21 cellular contexts compared by ENCODE assay signal in genomic region chr12:132049876-132050275, GRCh38.
"Had no signal": no experiment of that assay in that cellular context is flagged by ENCODE, and none has a peak within 500 bp of the region (broad histone marks: within the 10 kb centered on the region; RNA-seq: fewer than 3 reads in every experiment).

No MANE protein-coding gene starts in this region.

- H3K4me3 Mint-ChIP-seq: activated naive CD4-positive, alpha-beta T cell treated with anti-CD3 and anti-CD28 coated beads, Interleukin-2, amount 10 ng/mL, durations not matched to agents 7 days and 5 days; activated naive CD8-positive, alpha-beta T cell treated with anti-CD3 and anti-CD28 coated beads, Interleukin-2, amount 50 U/mL, for 24 hours; activated T-helper 1 cell treated with anti-CD3 and anti-CD28 coated beads, Interleukin-12 subunit alpha, Interleukin-12 subunit beta, Interleukin-2, Interleukin-4 antibody, amounts not matched to agents 30 ng/mL and 10 ng/mL and 1 ng/mL, durations not matched to agents 14 hours and 24 hours and 36 hours; central memory CD8-positive, alpha-beta T cell; dendritic cell treated with granulocyte-macrophage colony-stimulating factor and Interleukin-4, amounts not matched to agents 40 ng/mL and 50 ng/mL, for 4 days; natural killer cell; neural progenitor cell; T-helper 2 cell treated with Interferon-gamma antibody and Interleukin-4, amounts not matched to agents 5 μg/mL and 100 μg/mL, for 36 hours had no signal

- DNase-seq: activated CD4-positive, alpha-beta T cell treated with anti-CD3 and anti-CD28 coated beads for 4 hours; activated CD4-positive, alpha-beta T cell treated with anti-CD3 and anti-CD28 coated beads, Interleukin-2, amount 50 U/mL, for 4 hours; activated gamma-delta T cell; activated naive CD4-positive, alpha-beta T cell treated with anti-CD3 and anti-CD28 coated beads, Interleukin-2, amount 10 ng/mL, durations not matched to agents 7 days and 5 days; activated naive CD8-positive, alpha-beta T cell treated with anti-CD3 and anti-CD28 coated beads, Interleukin-2, amount 50 U/mL, for 24 hours; activated T-cell treated with anti-CD3 and anti-CD28 coated beads for 4 hours; amygdala; esophagus squamous epithelium; foreskin melanocyte; left ventricle myocardium inferior; mesendoderm; natural killer cell; occipital lobe; stimulated activated CD4-positive, alpha-beta T cell treated with anti-CD3 and anti-CD28 coated beads, Interleukin-2, amount 100 ng/mL, for 24 hours; stimulated activated naive CD4-positive, alpha-beta T cell treated with Interleukin-2 at 50 U/mL for 16 hours had no signal

- FAIRE-seq: islet of Langerhans had no signal

- H3K27me3 Mint-ChIP-seq: activated naive CD4-positive, alpha-beta T cell treated with anti-CD3 and anti-CD28 coated beads, Interleukin-2, amount 10 ng/mL, durations not matched to agents 7 days and 5 days; activated naive CD8-positive, alpha-beta T cell treated with anti-CD3 and anti-CD28 coated beads, Interleukin-2, amount 50 U/mL, for 24 hours; central memory CD8-positive, alpha-beta T cell; dendritic cell treated with granulocyte-macrophage colony-stimulating factor and Interleukin-4, amounts not matched to agents 40 ng/mL and 50 ng/mL, for 4 days had no signal

- H3K27ac Mint-ChIP-seq: activated naive CD4-positive, alpha-beta T cell treated with anti-CD3 and anti-CD28 coated beads, Interleukin-2, amount 10 ng/mL, durations not matched to agents 7 days and 5 days; activated naive CD8-positive, alpha-beta T cell treated with anti-CD3 and anti-CD28 coated beads, Interleukin-2, amount 50 U/mL, for 24 hours; activated T-helper 1 cell treated with anti-CD3 and anti-CD28 coated beads, Interleukin-12 subunit alpha, Interleukin-12 subunit beta, Interleukin-2, Interleukin-4 antibody, amounts not matched to agents 30 ng/mL and 10 ng/mL and 1 ng/mL, durations not matched to agents 14 hours and 24 hours and 36 hours; dendritic cell treated with granulocyte-macrophage colony-stimulating factor and Interleukin-4, amounts not matched to agents 40 ng/mL and 50 ng/mL, for 4 days; natural killer cell; neural progenitor cell; T-helper 2 cell treated with Interferon-gamma antibody and Interleukin-4, amounts not matched to agents 5 μg/mL and 100 μg/mL, for 36 hours had no signal

- H3K4me1 Mint-ChIP-seq: activated naive CD4-positive, alpha-beta T cell treated with anti-CD3 and anti-CD28 coated beads, Interleukin-2, amount 10 ng/mL, durations not matched to agents 7 days and 5 days; activated naive CD8-positive, alpha-beta T cell treated with anti-CD3 and anti-CD28 coated beads, Interleukin-2, amount 50 U/mL, for 24 hours; central memory CD8-positive, alpha-beta T cell had no signal

- H3K9me3 Mint-ChIP-seq: activated naive CD4-positive, alpha-beta T cell treated with anti-CD3 and anti-CD28 coated beads, Interleukin-2, amount 10 ng/mL, durations not matched to agents 7 days and 5 days; activated naive CD8-positive, alpha-beta T cell treated with anti-CD3 and anti-CD28 coated beads, Interleukin-2, amount 50 U/mL, for 24 hours; activated T-helper 1 cell treated with anti-CD3 and anti-CD28 coated beads, Interleukin-12 subunit alpha, Interleukin-12 subunit beta, Interleukin-2, Interleukin-4 antibody, amounts not matched to agents 30 ng/mL and 10 ng/mL and 1 ng/mL, durations not matched to agents 14 hours and 24 hours and 36 hours; central memory CD8-positive, alpha-beta T cell; dendritic cell treated with granulocyte-macrophage colony-stimulating factor and Interleukin-4, amounts not matched to agents 40 ng/mL and 50 ng/mL, for 4 days; natural killer cell; T-helper 2 cell treated with Interferon-gamma antibody and Interleukin-4, amounts not matched to agents 5 μg/mL and 100 μg/mL, for 36 hours had no signal

- ATAC-seq: activated naive CD8-positive, alpha-beta T cell treated with anti-CD3 and anti-CD28 coated beads, Interleukin-2, amount 50 U/mL, for 24 hours had no signal
